Comparison of ENCODE assay signal across 23 cellular contexts in genomic region chr1:6918286-6918907, GRCh38.
DNase-seq lines count a peak whose midpoint lies in the region; ATAC-seq and TF ChIP-seq lines count a peak whose summit lies in the region.
"Had no signal": no experiment of that assay in that cellular context is flagged by ENCODE, and none has a peak within 500 bp of the region (broad histone marks: within the 10 kb centered on the region; RNA-seq: fewer than 3 reads in every experiment).

No MANE protein-coding gene starts in this region.

- DNase-seq in H9 (no peak), amniotic epithelial cell (ENCODE audit: low read depth) (peak; percentile 66), fibroblast of the aortic adventitia (ENCODE audit: low read depth) (peak; percentile 17), sciatic nerve (ENCODE audit: low spot score) (peak; percentile 44), mesenchymal stem cell (no peak), SIG-M5 (lab: John Stamatoyannopoulos, UW) (no peak), DMS53 treated with DMSO at 0.1 percent for 48 hours (lab: John Stamatoyannopoulos, UW; ENCODE audit: unreplicated experiment) (no peak)
- DNase-seq: activated CD4-positive, alpha-beta T cell treated with anti-CD3 and anti-CD28 coated beads, Interleukin-2, amount 10 ng/mL, durations not matched to agents 24 days and 14 days; body of pancreas; CD8-positive, alpha-beta memory T cell; DMS53; effector memory CD8-positive, alpha-beta T cell; GF-D8; heart left ventricle; HFFc6; KBM-7; left lung; NCI-H1092; NCI-H2029 treated with DMSO at 0.1 percent for 48 hours had no signal

- no peaks in the 10 kb centered on the region for H3K9me3 ChIP-seq in H9 (ENCODE audit: control insufficient read depth, low read depth, low read length)
- H3K9me3 ChIP-seq in mesenchymal stem cell (ENCODE audit: control insufficient read depth, low read length): peaks cover 5% of the 10 kb centered on the region
- H3K9me3 ChIP-seq: body of pancreas, left lung, vagina had no signal

- H3K4me3 Mint-ChIP-seq in H9: no peak overlapping the region
- H3K4me3 Mint-ChIP-seq: activated CD4-positive, alpha-beta T cell treated with anti-CD3 and anti-CD28 coated beads, Interleukin-2, amount 10 ng/mL, durations not matched to agents 24 days and 14 days; activated naive CD4-positive, alpha-beta T cell treated with anti-CD3 and anti-CD28 coated beads, Interleukin-2, amount 50 U/mL, for 24 hours; effector memory CD8-positive, alpha-beta T cell; HFFc6; neural progenitor cell; T-helper 1 cell treated with Interleukin-12 subunit alpha and Interleukin-12 subunit beta and Interleukin-4 antibody, amounts not matched to agents 30 μg/mL and 1 μg/mL, for 36 hours had no signal

- no peak overlapping the region for H2BK12ac ChIP-seq in H9 (ENCODE audit: insufficient read length, low read depth, low read length)
- H2BK12ac ChIP-seq in mesenchymal stem cell (ENCODE audit: low read length in 2 of 2): no peak overlapping the region

- H2BK15ac ChIP-seq in H9 (ENCODE audit: low read depth, low read length) (0 out of 2 replicates have a peak overlapping the region, but pooled peaks have one; percentile 65), mesenchymal stem cell (ENCODE audit: low read depth, poor library complexity, severe bottlenecking) (no peak overlapping the region)

- H3K23me2 ChIP-seq in H9 (ENCODE audit: insufficient read length, low read depth, low read length, poor library complexity, severe bottlenecking): no peaks in the 10 kb centered on the region

- H2BK5ac ChIP-seq in H9 (ENCODE audit: insufficient read length, low read length) (no peak overlapping the region), mesenchymal stem cell (ENCODE audit: low read depth, low read length, poor library complexity, severe bottlenecking) (no peak overlapping the region)

- no peak overlapping the region for H4K8ac ChIP-seq in H9 (replicated peaks; ENCODE audit: insufficient read length, low read depth, low read length)
- no peak overlapping the region for H4K8ac ChIP-seq in mesenchymal stem cell (ENCODE audit: low read length)

- H2AFZ ChIP-seq in H9 (ENCODE audit: low read length): no peak overlapping the region
- no peak overlapping the region for H2AFZ ChIP-seq in mesenchymal stem cell (ENCODE audit: low read depth, low read length)
- H2AFZ ChIP-seq: neural progenitor cell had no signal

- H3K4me3 ChIP-seq in fibroblast of the aortic adventitia (ENCODE audit: low read depth, low read length) (no peak overlapping the region), mesenchymal stem cell (ENCODE audit: insufficient read depth in 1 of 2, low read depth in 1 of 2, low read length in 2 of 2) (no peak overlapping the region)
- H3K4me3 ChIP-seq: body of pancreas, heart left ventricle, left lung, neural progenitor cell, vagina had no signal

- H3K79me1 ChIP-seq in H9 (ENCODE audit: insufficient read depth, low read depth, low read length, poor library complexity, severe bottlenecking): no peaks in the 10 kb centered on the region
- H3K79me1 ChIP-seq in mesenchymal stem cell (replicated peaks; ENCODE audit: low read length, poor library complexity, severe bottlenecking): peaks cover 5% of the 10 kb centered on the region

- H3K36me3 ChIP-seq in mesenchymal stem cell (ENCODE audit: control insufficient read depth in 1 of 2, insufficient read depth in 2 of 2, low read depth in 1 of 2, low read length in 2 of 2): peaks cover 0 to 5% of the 10 kb centered on the region in 2 experiments
- H3K36me3 ChIP-seq: heart left ventricle, left lung, neural progenitor cell, vagina had no signal

- H3K9ac ChIP-seq in H9 (ENCODE audit: extremely low read depth, insufficient read length, low read length) (no peak overlapping the region), mesenchymal stem cell (ENCODE audit: low read length) (no peak overlapping the region)
- H3K9ac ChIP-seq: neural progenitor cell had no signal

- no peak for TF ChIP-seq CTCF in H9 (conservative IDR thresholded peaks at IDR 0.05)
- TF ChIP-seq CTCF in fibroblast of the aortic adventitia (IDR thresholded peaks at IDR 0.05; ENCODE audit: insufficient read depth, low read length): no peak

- H3K18ac ChIP-seq in H9 (ENCODE audit: insufficient read length, low read depth, low read length) (no peak overlapping the region), mesenchymal stem cell (ENCODE audit: low read depth in 1 of 2, low read length in 2 of 2) (no peak overlapping the region)

- H3K4me1 Mint-ChIP-seq in H9: peaks cover 7 to 19% of the 10 kb centered on the region in 2 experiments
- H3K4me1 Mint-ChIP-seq: activated naive CD4-positive, alpha-beta T cell treated with anti-CD3 and anti-CD28 coated beads, Interleukin-2, amount 50 U/mL, for 24 hours; CD8-positive, alpha-beta memory T cell had no signal

- no peak overlapping the region for H3K27ac Mint-ChIP-seq in H9
- H3K27ac Mint-ChIP-seq: activated CD4-positive, alpha-beta T cell treated with anti-CD3 and anti-CD28 coated beads, Interleukin-2, amount 10 ng/mL, durations not matched to agents 24 days and 14 days; activated naive CD4-positive, alpha-beta T cell treated with anti-CD3 and anti-CD28 coated beads, Interleukin-2, amount 50 U/mL, for 24 hours; HFFc6; neural progenitor cell; T-helper 1 cell treated with Interleukin-12 subunit alpha and Interleukin-12 subunit beta and Interleukin-4 antibody, amounts not matched to agents 30 μg/mL and 1 μg/mL, for 36 hours had no signal

- H4K5ac ChIP-seq in H9 (ENCODE audit: insufficient read length, low read depth, low read length): no peak overlapping the region

- ATAC-seq in sciatic nerve: no peak
- ATAC-seq: body of pancreas; effector memory CD8-positive, alpha-beta T cell; heart left ventricle; left lung had no signal

- no CpG with 5 or more reads among the region's 12 CpGs for WGBS in H9 (ENCODE audit: extremely low coverage, insufficient read length, low lambda C conversion rate)
- 91% methylated on average over 12 of the region's 12 CpGs for WGBS in mesenchymal stem cell

- H2BK20ac ChIP-seq in H9 (ENCODE audit: low read depth, low read length, poor library complexity, severe bottlenecking): no peak overlapping the region

- no peaks in the 10 kb centered on the region for H3K4me1 ChIP-seq in H9 (ENCODE audit: insufficient read depth, low read length)
- H3K4me1 ChIP-seq in mesenchymal stem cell (ENCODE audit: control insufficient read depth, insufficient read depth, low read depth, low read length): peaks cover 15% of the 10 kb centered on the region

- H3K79me2 ChIP-seq in H9 (ENCODE audit: insufficient read depth, low read length): no peaks in the 10 kb centered on the region

- H3K27me3 ChIP-seq in H9 (ENCODE audit: insufficient read depth, low read length) (no peaks in the 10 kb centered on the region), mesenchymal stem cell (ENCODE audit: control insufficient read depth in 1 of 2, insufficient read depth in 1 of 2, low read length in 2 of 2) (peaks cover 0 to 5% of the 10 kb centered on the region in 2 experiments)
- H3K27me3 ChIP-seq: body of pancreas, heart left ventricle, neural progenitor cell, vagina had no signal

- no peaks in the 10 kb centered on the region for H4K20me1 ChIP-seq in H9 (ENCODE audit: control insufficient read depth, insufficient read depth, insufficient read length)

- H2AK5ac ChIP-seq in H9 (ENCODE audit: insufficient read length, low read length) (no peak overlapping the region), mesenchymal stem cell (ENCODE audit: low read length, severe bottlenecking) (no peak overlapping the region)

- H3T11ph ChIP-seq in H9 (ENCODE audit: low read length): no peak overlapping the region

- H3K14ac ChIP-seq in H9 (ENCODE audit: insufficient read depth, low read length) (no peak overlapping the region; the same call in 1 of the 2 replicates), mesenchymal stem cell (ENCODE audit: low read length in 2 of 2) (no peak overlapping the region)

- no peak overlapping the region for H3K4ac ChIP-seq in H9 (ENCODE audit: low read depth, low read length)
- H3K4ac ChIP-seq in mesenchymal stem cell (ENCODE audit: low read depth in 1 of 2, low read length in 2 of 2): no peak overlapping the region

- H3K9me3 Mint-ChIP-seq in H9: peaks cover 30 to 34% of the 10 kb centered on the region in 2 experiments
- H3K9me3 Mint-ChIP-seq: activated CD4-positive, alpha-beta T cell treated with anti-CD3 and anti-CD28 coated beads, Interleukin-2, amount 10 ng/mL, durations not matched to agents 24 days and 14 days had no signal

- peaks cover 6% of the 10 kb centered on the region for H3K27me3 Mint-ChIP-seq in H9 (ENCODE audit: low read depth)

- H4K91ac ChIP-seq in H9 (ENCODE audit: insufficient read length, low read depth, low read length): no peak overlapping the region
- H4K91ac ChIP-seq in mesenchymal stem cell (ENCODE audit: low read length): no peak overlapping the region

- H3K23ac ChIP-seq in H9 (ENCODE audit: insufficient read length, low read depth, low read length): no peak overlapping the region
- no peak overlapping the region for H3K23ac ChIP-seq in mesenchymal stem cell (ENCODE audit: low read length in 2 of 2)

- H3K27ac ChIP-seq in H9 (ENCODE audit: insufficient read length, low read depth, low read length): no peak overlapping the region
- H3K27ac ChIP-seq in mesenchymal stem cell (ENCODE audit: low read length, poor library complexity, severe bottlenecking): no peak overlapping the region
- H3K27ac ChIP-seq: body of pancreas, heart left ventricle, left lung, neural progenitor cell, vagina had no signal

- H2BK120ac ChIP-seq in H9 (ENCODE audit: low read depth, low read length, poor library complexity, severe bottlenecking): no peak overlapping the region
- no peak overlapping the region for H2BK120ac ChIP-seq in mesenchymal stem cell (ENCODE audit: low read depth, low read length)

- H3K4me2 ChIP-seq in H9 (ENCODE audit: insufficient read depth, insufficient read length, low read length) (no peak overlapping the region), mesenchymal stem cell (ENCODE audit: low read length, poor library complexity, severe bottlenecking) (no peak overlapping the region)
- H3K4me2 ChIP-seq: neural progenitor cell had no signal

- no peak overlapping the region for H3K56ac ChIP-seq in H9 (ENCODE audit: insufficient read length, low read depth, low read length)

- H3K36me3 Mint-ChIP-seq in H9 (ENCODE audit: insufficient read depth in 1 of 3, low read depth in 3 of 3): peaks cover 19 to 36% (median 22%) of the 10 kb centered on the region in 3 experiments

- intact Hi-C loops in sciatic nerve (cut with DNase I): no loop called here

Comparison
In these comparisons a context has a peak if more than half of its experiments do, and no peak if none do; other contexts are left out.
1. DNase-seq: peak in amniotic epithelial cell (single experiment), fibroblast of the aortic adventitia (single experiment) and sciatic nerve (single experiment); none in H9 (single experiment), mesenchymal stem cell (single experiment), SIG-M5 (single experiment) and DMS53 treated with DMSO at 0.1 percent for 48 hours (single experiment).